Comparison of ENCODE assay signal across 9 cellular contexts in genomic region chr3:70310809-70311208, GRCh38. TPM values are rescaled to one million over a fixed set of nuclear protein-coding genes. Genes with fewer than 3 reads are reported as not detected.
"Had no signal": no experiment of that assay in that cellular context is flagged by ENCODE, and none has a peak within 500 bp of the region (broad histone marks: within the 10 kb centered on the region; RNA-seq: fewer than 3 reads in every experiment).

No MANE protein-coding gene starts in this region.

- H3K9ac ChIP-seq: KMS-11 had no signal

- FAIRE-seq: H54, HTR-8/SVneo had no signal

- H3K4me2 ChIP-seq: KMS-11 had no signal

- H3K27ac ChIP-seq: KMS-11 had no signal

- DNase-seq: GOT3, H9, HCEC 1CT, Karpas-422, KBM-7 had no signal

RNA-seq across cellular contexts. Expression of gene MDFIC2, which starts 1.6 kb away (rescaled TPM):
- total RNA-seq: H9, HT-29 had no signal
